6 cellular contexts compared by ENCODE assay signal in the genomic region with DNA sequence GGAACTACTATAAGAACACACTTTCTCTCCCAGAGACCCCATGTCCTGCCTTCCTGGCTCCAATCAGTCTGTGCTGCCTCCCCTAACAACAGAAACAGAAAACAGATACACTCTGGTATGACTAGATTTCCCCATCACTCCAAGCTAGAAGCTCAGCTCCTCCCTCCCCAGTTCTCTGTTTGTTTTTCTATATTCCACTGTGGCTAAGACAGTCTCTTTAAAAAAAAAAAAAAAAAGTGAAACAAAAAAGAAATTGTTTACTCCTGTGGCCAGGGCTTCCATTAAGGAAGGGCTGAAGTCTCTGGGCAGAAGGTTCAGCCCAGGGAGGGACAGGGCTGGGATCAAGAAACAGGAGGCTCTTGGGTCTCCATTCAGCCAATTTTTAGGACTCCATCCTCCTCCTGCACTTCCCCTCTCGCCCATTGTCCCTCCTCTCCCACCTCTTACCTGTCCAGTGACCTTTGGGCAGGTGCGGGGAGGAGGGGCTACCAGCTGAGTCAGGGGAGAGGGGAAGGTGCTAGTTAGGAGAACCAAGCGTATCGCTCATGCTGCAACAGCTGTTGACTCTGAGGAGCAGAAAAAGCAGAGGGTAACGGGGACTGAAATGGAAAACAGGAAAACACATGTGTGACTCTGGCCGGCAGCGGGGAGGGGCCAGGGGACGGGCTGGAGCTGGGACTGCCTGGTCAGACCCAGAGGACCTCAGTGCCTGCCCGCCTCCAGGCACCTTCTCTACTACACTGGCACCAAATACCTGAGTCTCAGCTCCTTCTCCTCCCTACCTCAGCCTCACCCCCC. TPM values are rescaled to one million over a fixed set of nuclear protein-coding genes. Genes with fewer than 3 reads are reported as not detected.
DNase-seq lines count a peak whose midpoint lies in the region; ATAC-seq and TF ChIP-seq lines count a peak whose summit lies in the region.

No MANE protein-coding gene starts in this region.

- no peak for TF ChIP-seq CTCF in esophagus muscularis mucosa (IDR thresholded peaks at IDR 0.05)

- no peak for TF ChIP-seq POLR2A in esophagus muscularis mucosa (IDR thresholded peaks at IDR 0.05; ENCODE audit: low read depth)

- intact Hi-C loops in esophagus muscularis mucosa (cut with DNase I) (loop anchor here (10.0 kb wide), 1 partner anchor 165 kb away; no protein-coding TSS in a partner anchor), posterior vena cava (cut with DNase I) (no loop called here)

- peaks cover 14 to 48% (median 40%) of the 10 kb centered on the region in 4 donors for H3K4me1 ChIP-seq in esophagus muscularis mucosa

- no peak for TF ChIP-seq EP300 in esophagus muscularis mucosa (IDR thresholded peaks at IDR 0.05)

- DNase-seq in AG08395 (ENCODE audit: low spot score): peak; percentile 75
- no peak for DNase-seq in esophagus muscularis mucosa (ENCODE audit: extremely low spot score)
- DNase-seq in posterior vena cava (ENCODE audit: low spot score): no peak

- no peaks in the 10 kb centered on the region for H3K36me3 ChIP-seq in esophagus muscularis mucosa

- ATAC-seq in HG03354 (IDR thresholded peaks at IDR 0.05; ENCODE audit: poor library complexity, severe bottlenecking, unreplicated experiment) (peak; percentile 55), HG03521 (IDR thresholded peaks at IDR 0.05; ENCODE audit: unreplicated experiment) (no peak)

- 29% methylated on average over 9 of the region's 9 CpGs for WGBS in esophagus muscularis mucosa

- no peaks in the 10 kb centered on the region for H3K9me3 ChIP-seq in esophagus muscularis mucosa

- H3K27ac ChIP-seq in esophagus muscularis mucosa (replicated peaks in 1 of 4) (peak overlapping the region; percentile 47 to 60 (median 49)), skin epidermis (peak overlapping the region in 20 of 21 experiments; percentile 1 to 81 (median 62))

- H3K27me3 ChIP-seq in esophagus muscularis mucosa: no peaks in the 10 kb centered on the region

- H3K4me3 ChIP-seq in esophagus muscularis mucosa: peak overlapping the region; percentile 23 to 45 (median 32)
- H3K4me3 ChIP-seq in skin epidermis: peak overlapping the region in 3 of 7 experiments; percentile 11 to 30 (median 29)

RNA-seq across cellular contexts. Expression of a gene that starts 4.2 kb away (rescaled TPM):
- 10 to 100 TPM in 3 of 4 donors, 1 to 10 TPM in 1; 9.6 to 22.9 (median 15.3) TPM for total RNA-seq in esophagus muscularis mucosa
- total RNA-seq in posterior vena cava: 10 to 100 TPM; 11.4 to 17.5 TPM

RNA-seq across cellular contexts. Expression of a gene that starts 10.3 kb away (rescaled TPM):
- total RNA-seq in esophagus muscularis mucosa: 10 to 100 TPM; 27.0 to 64.5 (median 37.2) TPM
- 10 to 100 TPM; 58.5 to 58.9 TPM for total RNA-seq in posterior vena cava

RNA-seq across cellular contexts. Expression of a gene that starts 17.0 kb away (rescaled TPM):
- total RNA-seq in esophagus muscularis mucosa: 100 to 1,000 TPM in 3 of 4 donors, 10 to 100 TPM in 1; 83.9 to 149 (median 123) TPM
- total RNA-seq in posterior vena cava: 100 to 1,000 TPM; 229 to 234 TPM

RNA-seq across cellular contexts. Expression of a gene that starts 52.1 kb away (rescaled TPM):
- total RNA-seq in esophagus muscularis mucosa (100 to 1,000 TPM; 111 to 279 (median 197) TPM), posterior vena cava (100 to 1,000 TPM; 129 to 139 TPM)

RNA-seq across cellular contexts. Expression of a gene that starts 52.9 kb away (rescaled TPM):
- total RNA-seq in esophagus muscularis mucosa: 10 to 100 TPM; 63.5 to 74.9 (median 71.3) TPM
- 10 to 100 TPM; 49.7 to 53.7 TPM for total RNA-seq in posterior vena cava
